Comparison of ENCODE assay signal across 37 cellular contexts in the genomic region with DNA sequence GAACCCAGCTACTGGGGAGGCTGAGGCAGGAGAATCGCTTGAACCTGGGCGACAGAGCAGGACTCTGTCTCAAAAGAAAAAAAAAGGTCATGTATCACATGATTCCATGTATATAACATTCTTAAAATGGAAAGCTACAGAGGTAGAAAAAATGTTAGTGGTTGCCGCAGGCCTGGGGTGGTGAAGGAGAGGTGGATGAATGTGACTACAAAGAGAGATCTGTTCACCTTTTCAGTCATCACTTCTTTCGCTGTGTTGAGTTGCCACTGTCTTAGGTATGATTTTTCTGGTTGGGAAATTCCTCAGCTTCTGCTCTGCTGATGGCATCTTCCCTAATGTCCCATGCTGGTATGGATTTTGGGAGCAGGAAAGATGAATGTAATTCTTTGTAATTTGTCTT.
"Had no signal": no experiment of that assay in that cellular context is flagged by ENCODE, and none has a peak within 500 bp of the region (broad histone marks: within the 10 kb centered on the region; RNA-seq: fewer than 3 reads in every experiment).

No MANE protein-coding gene starts in this region.

- H3K27ac ChIP-seq: ascending aorta, cardiac muscle cell, colonic mucosa, VCaP had no signal

- DNase-seq: activated B cell treated with CpG ODN at 0.5 μM for 24 hours; activated CD4-positive, alpha-beta memory T cell treated with anti-CD3 and anti-CD28 coated beads for 36 hours; activated CD4-positive, alpha-beta T cell treated with anti-CD3 and anti-CD28 coated beads for 4 hours; activated CD4-positive, alpha-beta T cell treated with anti-CD3 and anti-CD28 coated beads, Interleukin-2, amount 10 ng/mL, durations not matched to agents 24 days and 14 days; activated CD4-positive, alpha-beta T cell treated with anti-CD3 and anti-CD28 coated beads, Interleukin-2, amount 50 U/mL, for 1 hour; activated CD4-positive, alpha-beta T cell treated with anti-CD3 and anti-CD28 coated beads, Interleukin-2, amount 50 U/mL, for 4 hours; activated CD4-positive, CD25-positive, alpha-beta regulatory T cell treated with anti-CD3 and anti-CD28 coated beads, Interleukin-2, amount 50 U/mL, for 72 hours; activated CD8-positive, alpha-beta memory T cell treated with anti-CD3 and anti-CD28 coated beads, Interleukin-2, amount 50 U/mL, for 4 hours; activated CD8-positive, alpha-beta T cell treated with anti-CD3 and anti-CD28 coated beads for 36 hours; activated effector memory CD4-positive, alpha-beta T cell treated with Interleukin-2 at 50 U/mL for 16 hours; activated gamma-delta T cell; activated naive CD4-positive, alpha-beta T cell treated with anti-CD3 and anti-CD28 coated beads, Interleukin-2, amount 50 U/mL, for 16 hours; activated naive CD4-positive, alpha-beta T cell treated with Interleukin-2 at 50 U/mL for 16 hours; activated naive CD8-positive, alpha-beta T cell treated with anti-CD3 and anti-CD28 coated beads, Interleukin-2, amount 10 ng/mL, durations not matched to agents 7 days and 5 days; activated naive CD8-positive, alpha-beta T cell treated with anti-CD3 and anti-CD28 coated beads, Interleukin-2, amount 50 U/mL, for 24 hours; activated T-cell treated with anti-CD3 and anti-CD28 coated beads for 4 hours; activated T-cell treated with anti-CD3 and anti-CD28 coated beads, Interleukin-2, amount 50 U/mL, for 1 hour; activated T-cell treated with anti-CD3 and anti-CD28 coated beads, Interleukin-2, amount 50 U/mL, for 48 hours; amygdala; anterior cingulate cortex; cerebellar nuclear complex; colonic mucosa; T-helper 1 cell; T-helper 2 cell; T-helper 9 cell had no signal

- H3K9me3 ChIP-seq: ascending aorta, colonic mucosa had no signal

- H3K4me3 ChIP-seq: ascending aorta, cardiac muscle cell, colonic mucosa had no signal

- ATAC-seq: activated CD8-positive, alpha-beta T cell treated with anti-CD3 and anti-CD28 coated beads for 36 hours; activated naive CD8-positive, alpha-beta T cell treated with anti-CD3 and anti-CD28 coated beads, Interleukin-2, amount 50 U/mL, for 24 hours had no signal

- H3K27me3 Mint-ChIP-seq: activated B cell treated with CpG ODN at 0.5 μM for 24 hours; activated CD4-positive, alpha-beta memory T cell treated with anti-CD3 and anti-CD28 coated beads for 36 hours; activated CD4-positive, alpha-beta T cell treated with anti-CD3 and anti-CD28 coated beads, Interleukin-2, amount 10 ng/mL, durations not matched to agents 24 days and 14 days; activated CD8-positive, alpha-beta T cell treated with anti-CD3 and anti-CD28 coated beads for 36 hours; activated naive CD8-positive, alpha-beta T cell; activated naive CD8-positive, alpha-beta T cell treated with anti-CD3 and anti-CD28 coated beads, Interleukin-2, amount 10 ng/mL, durations not matched to agents 7 days and 5 days; activated naive CD8-positive, alpha-beta T cell treated with anti-CD3 and anti-CD28 coated beads, Interleukin-2, amount 50 U/mL, for 24 hours; central memory CD8-positive, alpha-beta T cell had no signal

- H3K36me3 ChIP-seq: ascending aorta, cardiac muscle cell, colonic mucosa had no signal

- H3K36me3 Mint-ChIP-seq: activated CD4-positive, alpha-beta memory T cell treated with anti-CD3 and anti-CD28 coated beads for 36 hours; activated naive CD8-positive, alpha-beta T cell treated with anti-CD3 and anti-CD28 coated beads, Interleukin-2, amount 10 ng/mL, durations not matched to agents 7 days and 5 days; brain had no signal

- H3K4me1 ChIP-seq: ascending aorta, colonic mucosa had no signal

- FAIRE-seq: bronchial epithelial cell, TTC549 had no signal

- H3K27me3 ChIP-seq: ascending aorta, cardiac muscle cell, colonic mucosa had no signal

- H3K9me3 Mint-ChIP-seq: activated B cell treated with CpG ODN at 0.5 μM for 24 hours; activated CD4-positive, alpha-beta memory T cell treated with anti-CD3 and anti-CD28 coated beads for 36 hours; activated CD8-positive, alpha-beta T cell treated with anti-CD3 and anti-CD28 coated beads for 36 hours; activated naive CD8-positive, alpha-beta T cell treated with anti-CD3 and anti-CD28 coated beads, Interleukin-2, amount 10 ng/mL, durations not matched to agents 7 days and 5 days; activated naive CD8-positive, alpha-beta T cell treated with anti-CD3 and anti-CD28 coated beads, Interleukin-2, amount 50 U/mL, for 24 hours; activated T-helper 2 cell treated with anti-CD3 and anti-CD28 coated beads, Interferon-gamma antibody, Interleukin-2, Interleukin-4, amounts not matched to agents 10 μg/mL and 5 μg/mL and 100 μg/mL, durations not matched to agents 14 hours and 24 hours and 36 hours; central memory CD8-positive, alpha-beta T cell had no signal

- H3K27ac Mint-ChIP-seq: activated B cell treated with CpG ODN at 0.5 μM for 24 hours; activated CD4-positive, alpha-beta memory T cell treated with anti-CD3 and anti-CD28 coated beads for 36 hours; activated CD4-positive, alpha-beta T cell treated with anti-CD3 and anti-CD28 coated beads, Interleukin-2, amount 10 ng/mL, durations not matched to agents 24 days and 14 days; activated CD8-positive, alpha-beta T cell treated with anti-CD3 and anti-CD28 coated beads for 36 hours; activated naive CD8-positive, alpha-beta T cell; activated naive CD8-positive, alpha-beta T cell treated with anti-CD3 and anti-CD28 coated beads, Interleukin-2, amount 10 ng/mL, durations not matched to agents 7 days and 5 days; activated naive CD8-positive, alpha-beta T cell treated with anti-CD3 and anti-CD28 coated beads, Interleukin-2, amount 50 U/mL, for 24 hours; activated T-helper 1 cell treated with anti-CD3 and anti-CD28 coated beads, Interleukin-12 subunit alpha, Interleukin-12 subunit beta, Interleukin-2, Interleukin-4 antibody, amounts not matched to agents 30 ng/mL and 10 ng/mL and 1 ng/mL, durations not matched to agents 14 hours and 24 hours and 36 hours; activated T-helper 2 cell treated with anti-CD3 and anti-CD28 coated beads, Interferon-gamma antibody, Interleukin-2, Interleukin-4, amounts not matched to agents 10 μg/mL and 5 μg/mL and 100 μg/mL, durations not matched to agents 14 hours and 24 hours and 36 hours; brain; T-helper 1 cell treated with Interleukin-12 subunit alpha and Interleukin-12 subunit beta and Interleukin-4 antibody, amounts not matched to agents 30 μg/mL and 1 μg/mL, for 36 hours; T-helper 2 cell treated with Interferon-gamma antibody and Interleukin-4, amounts not matched to agents 5 μg/mL and 100 μg/mL, for 36 hours had no signal

- H3K4me3 Mint-ChIP-seq: activated B cell treated with CpG ODN at 0.5 μM for 24 hours; activated CD4-positive, alpha-beta memory T cell treated with anti-CD3 and anti-CD28 coated beads for 36 hours; activated CD4-positive, alpha-beta T cell treated with anti-CD3 and anti-CD28 coated beads, Interleukin-2, amount 10 ng/mL, durations not matched to agents 24 days and 14 days; activated CD8-positive, alpha-beta T cell treated with anti-CD3 and anti-CD28 coated beads for 36 hours; activated naive CD8-positive, alpha-beta T cell; activated naive CD8-positive, alpha-beta T cell treated with anti-CD3 and anti-CD28 coated beads, Interleukin-2, amount 10 ng/mL, durations not matched to agents 7 days and 5 days; activated naive CD8-positive, alpha-beta T cell treated with anti-CD3 and anti-CD28 coated beads, Interleukin-2, amount 50 U/mL, for 24 hours; activated T-helper 1 cell treated with anti-CD3 and anti-CD28 coated beads, Interleukin-12 subunit alpha, Interleukin-12 subunit beta, Interleukin-2, Interleukin-4 antibody, amounts not matched to agents 30 ng/mL and 10 ng/mL and 1 ng/mL, durations not matched to agents 14 hours and 24 hours and 36 hours; brain; central memory CD8-positive, alpha-beta T cell; T-helper 1 cell treated with Interleukin-12 subunit alpha and Interleukin-12 subunit beta and Interleukin-4 antibody, amounts not matched to agents 30 μg/mL and 1 μg/mL, for 36 hours; T-helper 2 cell treated with Interferon-gamma antibody and Interleukin-4, amounts not matched to agents 5 μg/mL and 100 μg/mL, for 36 hours had no signal
